ENCODE assay signal across 21 cellular contexts in genomic region chr5:84130006-84130580, GRCh38.
"Had no signal": no experiment of that assay in that cellular context is flagged by ENCODE, and none has a peak within 500 bp of the region (broad histone marks: within the 10 kb centered on the region; RNA-seq: fewer than 3 reads in every experiment).

No MANE protein-coding gene starts in this region.

- H3K4me3 ChIP-seq: coronary artery, esophagus squamous epithelium, heart left ventricle, lung, neural progenitor cell, sigmoid colon, transverse colon had no signal

- ATAC-seq: foreskin keratinocyte, heart left ventricle, left cardiac atrium, SK-N-SH treated with all-trans-retinoic acid at 6 μM for 48 hours had no signal

- H3K27ac ChIP-seq: coronary artery, esophagus squamous epithelium, foreskin keratinocyte, heart left ventricle, neural progenitor cell, sigmoid colon, transverse colon, VCaP had no signal

- DNase-seq: activated CD4-positive, alpha-beta T cell treated with anti-CD3 and anti-CD28 coated beads for 1 hour; activated CD4-positive, alpha-beta T cell treated with anti-CD3 and anti-CD28 coated beads, Interleukin-2, amount 50 U/mL, for 48 hours; activated effector memory CD4-positive, alpha-beta T cell treated with Interleukin-2 at 50 U/mL for 16 hours; activated T-cell treated with anti-CD3 and anti-CD28 coated beads, Interleukin-2, amount 50 U/mL, for 24 hours; caudate nucleus; effector CD4-positive, alpha-beta T cell; esophagus squamous epithelium; foreskin keratinocyte; heart left ventricle; immature natural killer cell; left cardiac atrium; naive B cell; sigmoid colon; stimulated activated CD4-positive, alpha-beta T cell treated with anti-CD3 and anti-CD28 coated beads, Interleukin-1b, Interleukin-23, amount 100 ng/mL, for 48 hours; T-helper 1 cell; transverse colon had no signal

- H3K4me1 ChIP-seq: esophagus squamous epithelium, foreskin keratinocyte, heart left ventricle, neural progenitor cell, sigmoid colon had no signal

- H3K9me3 ChIP-seq: esophagus squamous epithelium, heart left ventricle, sigmoid colon, transverse colon had no signal

- H3K36me3 ChIP-seq: esophagus squamous epithelium, heart left ventricle, neural progenitor cell, sigmoid colon, transverse colon had no signal
